In genomic region chr3:79488407-79488806, GRCh38 we compare ENCODE assay signal across 34 cellular contexts.
"Had no signal": no experiment of that assay in that cellular context is flagged by ENCODE, and none has a peak within 500 bp of the region (broad histone marks: within the 10 kb centered on the region; RNA-seq: fewer than 3 reads in every experiment).

No MANE protein-coding gene starts in this region.

- H3K27ac ChIP-seq: adrenal gland, ascending aorta, body of pancreas, brain microvascular endothelial cell, breast epithelium, cardiac muscle cell had no signal

- FAIRE-seq: astrocyte, bronchial epithelial cell had no signal

- DNase-seq: activated effector memory CD4-positive, alpha-beta T cell treated with anti-CD3 and anti-CD28 coated beads, Interleukin-2, amount 50 U/mL, for 16 hours; activated effector memory CD4-positive, alpha-beta T cell treated with Interleukin-2 at 50 U/mL for 16 hours; activated gamma-delta T cell; activated gamma-delta T cell treated with Interleukin-2 at 50 U/mL for 16 hours; activated naive CD4-positive, alpha-beta T cell; activated naive CD4-positive, alpha-beta T cell treated with anti-CD3 and anti-CD28 coated beads for 36 hours; activated naive CD4-positive, alpha-beta T cell treated with anti-CD3 and anti-CD28 coated beads, Interleukin-2, amount 10 ng/mL, durations not matched to agents 7 days and 5 days; activated naive CD4-positive, alpha-beta T cell treated with anti-CD3 and anti-CD28 coated beads, Interleukin-2, amount 50 U/mL, for 16 hours; activated naive CD4-positive, alpha-beta T cell treated with Interleukin-2 at 50 U/mL for 16 hours; activated naive CD8-positive, alpha-beta T cell treated with anti-CD3 and anti-CD28 coated beads for 36 hours; activated naive CD8-positive, alpha-beta T cell treated with anti-CD3 and anti-CD28 coated beads, Interleukin-2, amount 10 ng/mL, durations not matched to agents 7 days and 5 days; activated naive CD8-positive, alpha-beta T cell treated with anti-CD3 and anti-CD28 coated beads, Interleukin-2, amount 50 U/mL, for 24 hours; activated T-cell treated with anti-CD3 and anti-CD28 coated beads, Interleukin-2, amount 50 U/mL, for 1 hour; activated T-cell treated with anti-CD3 and anti-CD28 coated beads, Interleukin-2, amount 50 U/mL, for 24 hours; activated T-cell treated with anti-CD3 and anti-CD28 coated beads, Interleukin-2, amount 50 U/mL, for 4 hours; activated T-cell treated with anti-CD3 and anti-CD28 coated beads, Interleukin-2, amount 50 U/mL, for 48 hours; activated T-cell treated with anti-CD3 and anti-CD28 coated beads, Interleukin-2, amount 50 U/mL, for 72 hours; adrenal gland; amniotic stem cell; amygdala; anterior cingulate cortex; aorta; body of pancreas; brain microvascular endothelial cell; caudate nucleus; central memory CD4-positive, alpha-beta T cell; cerebellar nuclear complex had no signal

- H3K27me3 ChIP-seq: adrenal gland, ascending aorta, body of pancreas, brain microvascular endothelial cell, breast epithelium, cardiac muscle cell had no signal

- H3K4me3 ChIP-seq: adrenal gland, ascending aorta, body of pancreas, breast epithelium, cardiac muscle cell had no signal

- H3K4me1 ChIP-seq: breast epithelium had no signal

- H3K36me3 ChIP-seq: adrenal gland, ascending aorta, brain microvascular endothelial cell, breast epithelium, cardiac muscle cell had no signal

- H3K9me3 ChIP-seq: adrenal gland, ascending aorta, body of pancreas, breast epithelium had no signal

- ATAC-seq: activated naive CD4-positive, alpha-beta T cell treated with anti-CD3 and anti-CD28 coated beads, Interleukin-2, amount 50 U/mL, for 72 hours; activated naive CD8-positive, alpha-beta T cell treated with anti-CD3 and anti-CD28 coated beads, Interleukin-2, amount 50 U/mL, for 24 hours; activated T-cell treated with anti-CD3 and anti-CD28 coated beads, Interleukin-2, amount 50 U/mL, for 4 hours; activated T-cell treated with anti-CD3 and anti-CD28 coated beads, Interleukin-2, amount 50 U/mL, for 72 hours; activated T-helper 17 cell treated with anti-CD3 and anti-CD28 coated beads, Interleukin-2, amount 50 U/mL, for 72 hours; body of pancreas had no signal
